Comparison of ENCODE assay signal across 19 cellular contexts in the genomic region with DNA sequence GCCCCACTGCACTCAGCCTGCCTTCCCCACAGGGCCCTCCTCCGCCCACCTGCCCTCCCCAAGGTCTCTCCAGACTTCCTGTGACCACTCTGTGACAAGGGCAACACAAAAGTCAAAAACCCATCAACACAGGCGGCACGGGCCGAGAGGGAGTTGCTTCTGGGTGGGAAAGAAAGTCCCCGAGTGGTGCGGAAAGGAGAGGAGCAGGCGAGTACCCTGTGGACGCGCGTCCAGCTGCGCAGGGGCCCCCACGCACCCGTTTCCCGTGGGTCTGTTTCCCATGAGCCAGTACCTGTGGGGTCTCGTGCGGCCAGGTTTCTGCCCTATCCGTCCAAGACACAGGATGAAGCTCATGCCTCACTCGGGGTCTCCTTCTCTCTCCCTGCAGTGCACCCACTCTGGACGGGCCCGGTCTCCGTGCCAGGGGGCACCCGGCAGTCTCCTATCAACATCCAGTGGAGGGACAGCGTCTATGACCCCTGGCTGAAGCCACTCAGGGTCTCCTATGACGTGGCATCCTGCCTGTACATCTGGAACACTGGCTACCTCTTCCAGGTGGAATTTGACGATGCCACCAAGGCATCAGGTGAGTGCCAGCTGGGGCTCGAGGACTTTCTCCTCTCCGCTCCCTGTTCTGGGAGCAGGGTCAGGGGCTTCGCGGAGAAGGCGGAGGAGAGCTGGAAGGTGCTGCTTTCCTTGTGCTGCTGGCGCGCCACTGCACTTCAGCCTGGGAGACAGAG. TPM values are rescaled to one million over a fixed set of nuclear protein-coding genes. Genes with fewer than 3 reads are reported as not detected.
DNase-seq lines count a peak whose midpoint lies in the region; TF ChIP-seq lines count a peak whose summit lies in the region.
"Had no signal": no experiment of that assay in that cellular context is flagged by ENCODE, and none has a peak within 500 bp of the region (broad histone marks: within the 10 kb centered on the region; RNA-seq: fewer than 3 reads in every experiment).

No MANE protein-coding gene starts in this region.

- H3K27ac ChIP-seq in BLaER1 treated with 17β-estradiol and CSF1 and Interleukin-3, amounts not matched to agents 10 nM and 100 nM, result peak overlapping the region in 5 of 11 experiments; percentile 14 to 40 (median 32); a peak in 8 of 22 replicates
- H3K27ac ChIP-seq in Karpas-422 (ENCODE audit: low read length) (no peak overlapping the region), trophoblast cell (ENCODE audit: low read depth, low read length) (no peak overlapping the region), WERI-Rb-1 (no peak overlapping the region)
- H3K27ac ChIP-seq: A549 had no signal

- WGBS in trophoblast cell (ENCODE audit: extremely low coverage, insufficient coverage, insufficient read length), result no CpG with 5 or more reads among the region's 32 CpGs

- peak overlapping the region; percentile 25 for H4K12ac ChIP-seq in trophoblast cell (ENCODE audit: low read depth, low read length)

- H2AFZ ChIP-seq in Karpas-422 (ENCODE audit: low read length), result no peak overlapping the region
- H2AFZ ChIP-seq in trophoblast cell (ENCODE audit: insufficient read depth, low read length, poor library complexity), result no peak overlapping the region

- H3K9me3 ChIP-seq in BLaER1 treated with 17β-estradiol and CSF1 and Interleukin-3, amounts not matched to agents 10 nM and 100 nM (replicated peaks in 1 of 11), result no peaks in the 10 kb centered on the region
- H3K9me3 ChIP-seq in Karpas-422 (ENCODE audit: low read length) (no peaks in the 10 kb centered on the region), trophoblast cell (ENCODE audit: insufficient read depth, low read depth, low read length) (no peaks in the 10 kb centered on the region), WERI-Rb-1 (ENCODE audit: severe bottlenecking) (no peaks in the 10 kb centered on the region)
- H3K9me3 ChIP-seq: A549 had no signal

- peaks cover 13% of the 10 kb centered on the region for H3K4me1 Mint-ChIP-seq in activated CD4-positive, alpha-beta T cell treated with anti-CD3 and anti-CD28 coated beads, Interleukin-2, amount 10 ng/mL, durations not matched to agents 7 days and 5 days
- H3K4me1 Mint-ChIP-seq: CD14-positive monocyte had no signal

- no peaks in the 10 kb centered on the region for H3K79me2 ChIP-seq in Karpas-422 (ENCODE audit: low read length)
- H3K79me2 ChIP-seq in trophoblast cell (ENCODE audit: control insufficient read depth, insufficient read depth, low read length, poor library complexity), result no peaks in the 10 kb centered on the region

- no peak overlapping the region for H3K14ac ChIP-seq in trophoblast cell (ENCODE audit: low read length)

- no peak overlapping the region for H3K23ac ChIP-seq in trophoblast cell (ENCODE audit: low read length)

- H3K27ac Mint-ChIP-seq in activated CD4-positive, alpha-beta T cell treated with anti-CD3 and anti-CD28 coated beads, Interleukin-2, amount 10 ng/mL, durations not matched to agents 7 days and 5 days, result no peak overlapping the region
- H3K27ac Mint-ChIP-seq: CD14-positive monocyte, IgD-negative memory B cell had no signal

- no peaks in the 10 kb centered on the region for H3K79me1 ChIP-seq in trophoblast cell (ENCODE audit: low read length)

- no peaks in the 10 kb centered on the region for H3K36me3 Mint-ChIP-seq in activated CD4-positive, alpha-beta T cell treated with anti-CD3 and anti-CD28 coated beads, Interleukin-2, amount 10 ng/mL, durations not matched to agents 7 days and 5 days (ENCODE audit: low read depth)
- H3K36me3 Mint-ChIP-seq: IgD-negative memory B cell had no signal

- no peaks in the 10 kb centered on the region for H3K36me3 ChIP-seq in BLaER1 treated with 17β-estradiol and CSF1 and Interleukin-3, amounts not matched to agents 10 nM and 100 nM
- H3K36me3 ChIP-seq in Karpas-422 (ENCODE audit: insufficient read depth, low read length), result no peaks in the 10 kb centered on the region
- H3K36me3 ChIP-seq in trophoblast cell (ENCODE audit: control insufficient read depth in 1 of 2, insufficient read depth in 2 of 2, low read length in 2 of 2), result no peaks in the 10 kb centered on the region
- H3K36me3 ChIP-seq in WERI-Rb-1, result no peaks in the 10 kb centered on the region

- H2BK120ac ChIP-seq in trophoblast cell (ENCODE audit: insufficient read depth, low read length, poor library complexity), result no peak overlapping the region

- TF ChIP-seq CTCF in WERI-Rb-1 (IDR thresholded peaks at IDR 0.05; ENCODE audit: low read depth, low read length), result no peak

- H3K9me2 ChIP-seq in Karpas-422 (replicated peaks; ENCODE audit: insufficient read depth, low read length), result no peaks in the 10 kb centered on the region

- no peak overlapping the region for H2AK5ac ChIP-seq in trophoblast cell (ENCODE audit: low read length)

- peak overlapping the region; percentile 27 to 69 (median 51); a peak in 20 of 22 replicates for H3K4me2 ChIP-seq in BLaER1 treated with 17β-estradiol and CSF1 and Interleukin-3, amounts not matched to agents 10 nM and 100 nM
- H3K4me2 ChIP-seq in Karpas-422 (ENCODE audit: low read depth, low read length, poor library complexity, severe bottlenecking) (no peak overlapping the region), trophoblast cell (ENCODE audit: low read length) (no peak overlapping the region)
- H3K4me2 ChIP-seq: A549 had no signal

- no peak overlapping the region for H3K4me3 Mint-ChIP-seq in activated CD4-positive, alpha-beta T cell treated with anti-CD3 and anti-CD28 coated beads, Interleukin-2, amount 10 ng/mL, durations not matched to agents 7 days and 5 days
- H3K4me3 Mint-ChIP-seq: CD14-positive monocyte, IgD-negative memory B cell had no signal

- H3K18ac ChIP-seq in trophoblast cell (ENCODE audit: low read length), result no peak overlapping the region

- H3K9ac ChIP-seq in BLaER1 treated with 17β-estradiol and CSF1 and Interleukin-3, amounts not matched to agents 10 nM and 100 nM, result peak overlapping the region in 6 of 11 experiments; percentile 1 to 49 (median 12); a peak in 8 of 22 replicates
- H3K9ac ChIP-seq in Karpas-422 (ENCODE audit: low read length) (no peak overlapping the region), trophoblast cell (ENCODE audit: low read length) (no peak overlapping the region)

- H2BK5ac ChIP-seq in trophoblast cell (ENCODE audit: low read depth, low read length, poor library complexity), result no peak overlapping the region

- no peak overlapping the region for H2BK12ac ChIP-seq in trophoblast cell (ENCODE audit: low read length)

- H3K9me3 Mint-ChIP-seq in activated CD4-positive, alpha-beta T cell treated with anti-CD3 and anti-CD28 coated beads, Interleukin-2, amount 10 ng/mL, durations not matched to agents 7 days and 5 days, result no peaks in the 10 kb centered on the region
- H3K9me3 Mint-ChIP-seq: IgD-negative memory B cell had no signal

- H3K27me3 Mint-ChIP-seq in activated CD4-positive, alpha-beta T cell treated with anti-CD3 and anti-CD28 coated beads, Interleukin-2, amount 10 ng/mL, durations not matched to agents 7 days and 5 days, result no peaks in the 10 kb centered on the region
- H3K27me3 Mint-ChIP-seq: IgD-negative memory B cell had no signal

- H4K8ac ChIP-seq in trophoblast cell (ENCODE audit: low read depth, low read length), result no peak overlapping the region

- H4K91ac ChIP-seq in trophoblast cell (ENCODE audit: low read depth, low read length), result no peak overlapping the region

- no peak overlapping the region for H3K4ac ChIP-seq in trophoblast cell (ENCODE audit: low read depth, low read length)

- CTCF ChIA-PET in activated CD4-positive, alpha-beta T cell treated with anti-CD3 and anti-CD28 coated beads, Interleukin-2, amount 10 ng/mL, durations not matched to agents 7 days and 5 days (lab: Charles Lee), result interaction anchor here (0.6 to 2.1 kb wide), 4 partner anchors 12 to 300 kb away, joined by 3 to 8 read pairs (median 4); partner anchors contain the start of genes CD2BP2 and TBC1D10B

- no peaks in the 10 kb centered on the region for H3K27me3 ChIP-seq in BLaER1 treated with 17β-estradiol and CSF1 and Interleukin-3, amounts not matched to agents 10 nM and 100 nM
- H3K27me3 ChIP-seq in Karpas-422 (ENCODE audit: low read length) (no peaks in the 10 kb centered on the region), trophoblast cell (ENCODE audit: insufficient read depth, low read length) (no peaks in the 10 kb centered on the region), WERI-Rb-1 (ENCODE audit: insufficient read depth, low read depth, severe bottlenecking) (no peaks in the 10 kb centered on the region)

- no peak overlapping the region for H3K4me3 ChIP-seq in BLaER1 treated with 17β-estradiol and CSF1 and Interleukin-3, amounts not matched to agents 10 nM and 100 nM
- H3K4me3 ChIP-seq in Karpas-422 (ENCODE audit: low read length) (no peak overlapping the region), trophoblast cell (ENCODE audit: low read depth, low read length) (no peak overlapping the region), WERI-Rb-1 (ENCODE audit: low read depth, low read length) (no peak overlapping the region)
- H3K4me3 ChIP-seq: A549 had no signal

- POLR2A ChIA-PET in activated CD4-positive, alpha-beta T cell treated with anti-CD3 and anti-CD28 coated beads, Interleukin-2, amount 10 ng/mL, durations not matched to agents 7 days and 5 days (lab: Charles Lee), result no interaction called here

- no peaks in the 10 kb centered on the region for H4K20me1 ChIP-seq in BLaER1 treated with 17β-estradiol and CSF1 and Interleukin-3, amounts not matched to agents 10 nM and 100 nM
- no peaks in the 10 kb centered on the region for H4K20me1 ChIP-seq in Karpas-422 (ENCODE audit: insufficient read depth, low read depth, low read length)

- DNase-seq in Karpas-422, result peak; percentile 37
- DNase-seq in islet precursor cell, result peak; percentile 46
- no peak for DNase-seq in trophoblast cell
- DNase-seq in WERI-Rb-1, result no peak
- DNase-seq in NCI-H146 (lab: John Stamatoyannopoulos, UW), result no peak
- DNase-seq in activated naive CD4-positive, alpha-beta T cell treated with Interleukin-2 at 50 U/mL for 16 hours, result no peak
- DNase-seq in activated CD4-positive, alpha-beta T cell treated with anti-CD3 and anti-CD28 coated beads, Interleukin-2, amount 10 ng/mL, durations not matched to agents 7 days and 5 days, result no peak
- DNase-seq: EL, NCI-H1436 treated with DMSO at 0.1 percent for 48 hours, NCI-H2081, NCI-H510A, NCI-H82, SIG-M5 had no signal

- peaks cover 15 to 53% (median 46%) of the 10 kb centered on the region in 10 experiments for H3K4me1 ChIP-seq in BLaER1 treated with 17β-estradiol and CSF1 and Interleukin-3, amounts not matched to agents 10 nM and 100 nM
- H3K4me1 ChIP-seq in Karpas-422 (ENCODE audit: low read length) (no peaks in the 10 kb centered on the region), trophoblast cell (ENCODE audit: control insufficient read depth in 1 of 2, insufficient read depth in 2 of 2, low read length in 2 of 2) (no peaks in the 10 kb centered on the region)
- H3K4me1 ChIP-seq: A549 had no signal

RNA-seq across cellular contexts. Expression of gene CD2BP2, which starts 12.2 kb away (rescaled TPM):
- total RNA-seq in Karpas-422 (2014; rRNA removed; shearing (Covaris generic); ENCODE audit: low replicate concordance), result 45.4 and 65.1 TPM in 2 replicates
- 35.5 and 38.3 TPM in 2 replicates for polyA plus RNA-seq in trophoblast cell (2013)
- 10 to 100 TPM; 51.8 to 65.0 TPM for total RNA-seq in activated CD4-positive, alpha-beta T cell treated with anti-CD3 and anti-CD28 coated beads, Interleukin-2, amount 10 ng/mL, durations not matched to agents 7 days and 5 days

RNA-seq across cellular contexts. Expression of gene TBC1D10B, which starts 27.4 kb away (rescaled TPM):
- 31.2 and 45.5 TPM in 2 replicates for total RNA-seq in Karpas-422 (2014; rRNA removed; shearing (Covaris generic); ENCODE audit: low replicate concordance)
- 29.4 and 29.9 TPM in 2 replicates for polyA plus RNA-seq in trophoblast cell (2013)
- total RNA-seq in activated CD4-positive, alpha-beta T cell treated with anti-CD3 and anti-CD28 coated beads, Interleukin-2, amount 10 ng/mL, durations not matched to agents 7 days and 5 days, result 10 to 100 TPM; 63.9 to 69.9 TPM

RNA-seq across cellular contexts. Expression of gene MYL11, which starts 31.7 kb away (rescaled TPM):
- total RNA-seq in Karpas-422 (2014; rRNA removed; shearing (Covaris generic); ENCODE audit: low replicate concordance), result not detected in 2 replicates
- polyA plus RNA-seq in trophoblast cell (2013), result 4.0 and 5.0 TPM in 2 replicates
- total RNA-seq in activated CD4-positive, alpha-beta T cell treated with anti-CD3 and anti-CD28 coated beads, Interleukin-2, amount 10 ng/mL, durations not matched to agents 7 days and 5 days, result not detected
- total RNA-seq: HT1080, RPMI7951 had no signal

RNA-seq across cellular contexts. Expression of gene SEPTIN1, which starts 39.4 kb away (rescaled TPM):
- total RNA-seq in Karpas-422 (2014; rRNA removed; shearing (Covaris generic); ENCODE audit: low replicate concordance), result 64.1 and 117 TPM in 2 replicates
- 1.3 and 1.5 TPM in 2 replicates for polyA plus RNA-seq in trophoblast cell (2013)
- total RNA-seq in activated CD4-positive, alpha-beta T cell treated with anti-CD3 and anti-CD28 coated beads, Interleukin-2, amount 10 ng/mL, durations not matched to agents 7 days and 5 days, result 100 to 1,000 TPM; 383 to 413 TPM
- total RNA-seq: RPMI7951 had no signal

RNA-seq across cellular contexts. Expression of gene ZNF48, which starts 52.3 kb away (rescaled TPM):
- total RNA-seq in Karpas-422 (2014; rRNA removed; shearing (Covaris generic); ENCODE audit: low replicate concordance), result 18.2 and 20.5 TPM in 2 replicates
- 11.6 and 12.1 TPM in 2 replicates for polyA plus RNA-seq in trophoblast cell (2013)
- 10 to 100 TPM; 13.7 to 13.9 TPM for total RNA-seq in activated CD4-positive, alpha-beta T cell treated with anti-CD3 and anti-CD28 coated beads, Interleukin-2, amount 10 ng/mL, durations not matched to agents 7 days and 5 days

Comparison
In these comparisons a context has a peak if more than half of its experiments do, and no peak if none do; other contexts are left out.
1. H3K4me2 ChIP-seq: peak in BLaER1 treated with 17β-estradiol and CSF1 and Interleukin-3, amounts not matched to agents 10 nM and 100 nM (11 of 11); none in Karpas-422 (single experiment) and trophoblast cell (single experiment).
2. H3K9ac ChIP-seq: peak in BLaER1 treated with 17β-estradiol and CSF1 and Interleukin-3, amounts not matched to agents 10 nM and 100 nM (6 of 11); none in Karpas-422 (single experiment) and trophoblast cell (single experiment).
3. DNase-seq: peak in Karpas-422 (single experiment) and islet precursor cell (single experiment); none in trophoblast cell (0 of 2), WERI-Rb-1 (single experiment), NCI-H146 (single experiment), activated naive CD4-positive, alpha-beta T cell treated with Interleukin-2 at 50 U/mL for 16 hours (single experiment) and activated CD4-positive, alpha-beta T cell treated with anti-CD3 and anti-CD28 coated beads, Interleukin-2, amount 10 ng/mL, durations not matched to agents 7 days and 5 days (single experiment).